Comparison of ENCODE assay signal across 7 cellular contexts in genomic region chr1:214280386-214281029, GRCh38.
DNase-seq lines count a peak whose midpoint lies in the region; ATAC-seq lines count a peak whose summit lies in the region.

No MANE protein-coding gene starts in this region.

- peak; percentile 68 for DNase-seq in EH (ENCODE audit: low read depth)
- DNase-seq in RKO (ENCODE audit: low spot score): peak; percentile 70
- peak in 7 of 61 donors; percentile 10 to 56 (median 26) for DNase-seq in caudate nucleus (lab: John Stamatoyannopoulos, UW)
- DNase-seq in stimulated activated CD8-positive, alpha-beta memory T cell treated with anti-CD3 and anti-CD28 coated beads, Interleukin-12 subunit alpha, Interleukin-12 subunit beta, amount 100 ng/mL, for 4 hours (ENCODE audit: low read depth): peak; percentile 1

- H3K27ac ChIP-seq in caudate nucleus (ENCODE audit: low read depth, low read length) (peak overlapping the region; percentile 13), layer of hippocampus (ENCODE audit: low read depth, low read length) (peak overlapping the region; percentile 72)

- no peaks in the 10 kb centered on the region for H3K27me3 ChIP-seq in layer of hippocampus (ENCODE audit: control insufficient read depth, insufficient read depth, low read length)

- peak; percentile 48 for ATAC-seq in GM19468 (IDR thresholded peaks at IDR 0.05; ENCODE audit: extremely low read depth, unreplicated experiment)
- peak; percentile 44 for ATAC-seq in HG03520 (IDR thresholded peaks at IDR 0.05; ENCODE audit: unreplicated experiment)
